In the genomic region with DNA sequence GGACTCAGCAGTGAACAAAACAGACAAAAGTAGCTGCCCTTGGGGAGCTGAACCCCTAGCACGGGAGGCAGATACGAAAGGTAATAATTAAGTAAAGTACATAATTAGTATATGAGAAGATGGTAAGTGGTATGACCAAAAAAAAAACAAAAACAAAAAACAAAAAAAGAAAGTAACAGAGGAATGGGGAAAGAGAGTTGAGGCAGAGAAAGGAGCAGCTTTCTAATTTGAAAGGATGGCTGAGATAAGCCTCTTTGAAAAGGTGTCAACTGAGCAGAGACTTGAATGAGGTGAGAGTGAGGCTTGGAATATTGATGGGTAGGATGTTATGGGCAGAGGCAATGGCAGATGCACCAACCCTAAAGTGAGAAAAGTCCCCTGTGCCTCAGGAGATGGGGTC, we compare ENCODE assay signal across 24 cellular contexts.
"Had no signal": no experiment of that assay in that cellular context is flagged by ENCODE, and none has a peak within 500 bp of the region (broad histone marks: within the 10 kb centered on the region; RNA-seq: fewer than 3 reads in every experiment).

No MANE protein-coding gene starts in this region.

- H3K36me3 ChIP-seq: colonic mucosa, esophagus squamous epithelium, gastrocnemius medialis, heart right ventricle, left lung, lower lobe of right lung had no signal

- H3K27me3 ChIP-seq: colonic mucosa, gastrocnemius medialis, heart right ventricle had no signal

- DNase-seq: colonic mucosa; cortex of kidney; effector CD8-positive, alpha-beta T cell; effector memory CD8-positive, alpha-beta T cell; endodermal cell; erythroblast; esophagus squamous epithelium; foreskin fibroblast; foreskin melanocyte; gastrocnemius medialis; glutamatergic neuron; head of caudate nucleus; heart right ventricle; hippocampal formation; left cardiac atrium; left lung; left ventricle myocardium superior; lower lobe of right lung; mesendoderm; midbrain; naive thymus-derived CD4-positive, alpha-beta T cell had no signal

- H3K4me3 Mint-ChIP-seq: dendritic cell treated with granulocyte-macrophage colony-stimulating factor and Interleukin-4, amounts not matched to agents 40 ng/mL and 50 ng/mL, for 4 days; effector memory CD8-positive, alpha-beta T cell; endodermal cell had no signal

- H3K4me3 ChIP-seq: colonic mucosa, esophagus squamous epithelium, gastrocnemius medialis, heart right ventricle, left lung, lower lobe of right lung had no signal

- H3K9me3 Mint-ChIP-seq: effector memory CD8-positive, alpha-beta T cell had no signal

- H3K4me1 ChIP-seq: colonic mucosa, gastrocnemius medialis, left lung, lower lobe of right lung had no signal

- H3K27ac ChIP-seq: colonic mucosa, epithelial cell of prostate, esophagus squamous epithelium, gastrocnemius medialis, heart right ventricle, left lung, lower lobe of right lung had no signal

- ATAC-seq: effector memory CD8-positive, alpha-beta T cell; esophagus mucosa; gastrocnemius medialis; heart right ventricle; left cardiac atrium; left lung; left ventricle myocardium superior; lower lobe of right lung; naive thymus-derived CD4-positive, alpha-beta T cell had no signal

- H3K27ac Mint-ChIP-seq: dendritic cell treated with granulocyte-macrophage colony-stimulating factor and Interleukin-4, amounts not matched to agents 40 ng/mL and 50 ng/mL, for 4 days; effector memory CD8-positive, alpha-beta T cell; endodermal cell; naive thymus-derived CD4-positive, alpha-beta T cell had no signal

- H3K9me3 ChIP-seq: colonic mucosa, gastrocnemius medialis had no signal
